15 cellular contexts compared by ENCODE assay signal in genomic region chr11:92453055-92453454, GRCh38.
DNase-seq lines count a peak whose midpoint lies in the region; ATAC-seq and TF ChIP-seq lines count a peak whose summit lies in the region.
"Had no signal": no experiment of that assay in that cellular context is flagged by ENCODE, and none has a peak within 500 bp of the region (broad histone marks: within the 10 kb centered on the region; RNA-seq: fewer than 3 reads in every experiment).

No MANE protein-coding gene starts in this region.

- in situ Hi-C loops in astrocyte of the spinal cord (cut with HindIII; ENCODE audit: low sequenced_read_pairs), result no loop called here

- DNase-seq in HS-27A (ENCODE audit: low read depth), result peak; percentile 35
- DNase-seq in astrocyte of the spinal cord (ENCODE audit: low read depth, low spot score), result peak; percentile 78
- DNase-seq in omental fat pad (ENCODE audit: low spot score), result no peak
- DNase-seq in SHP77 treated with DMSO at 0.1 percent for 48 hours (lab: John Stamatoyannopoulos, UW), result no peak
- no peak for DNase-seq in GF-D8 (lab: John Stamatoyannopoulos, UW)
- DNase-seq in NCI-H510A treated with DMSO at 0.1 percent for 48 hours (lab: John Stamatoyannopoulos, UW), result no peak
- DNase-seq: activated effector memory CD4-positive, alpha-beta T cell treated with anti-CD3 and anti-CD28 coated beads, Interleukin-2, amount 50 U/mL, for 16 hours; DMS 273 treated with DMSO at 0.1 percent for 48 hours; heart right ventricle; MM.1S; NCI-H510A; sigmoid colon had no signal

- TF ChIP-seq CTCF in astrocyte of the spinal cord (IDR thresholded peaks at IDR 0.05; ENCODE audit: low read depth, low read length) (no peak), omental fat pad (IDR thresholded peaks at IDR 0.05) (no peak)

- no peak for TF ChIP-seq POLR2A in GM18505 (IDR thresholded peaks at IDR 0.05; ENCODE audit: borderline replicate concordance, extremely low read depth, insufficient read depth, insufficient read length)

- H3K4me3 ChIP-seq in astrocyte of the spinal cord (ENCODE audit: low read depth, low read length), result no peak overlapping the region
- H3K4me3 ChIP-seq: coronary artery, heart right ventricle, sigmoid colon had no signal

- ATAC-seq in GM18505 (IDR thresholded peaks at IDR 0.05; ENCODE audit: unreplicated experiment) (peak; percentile 66), omental fat pad (ENCODE audit: low FRiP score) (peak; percentile 89), GM18907 (IDR thresholded peaks at IDR 0.05; ENCODE audit: unreplicated experiment) (no peak)
- ATAC-seq: heart right ventricle had no signal

Comparison
In these comparisons a context has a peak if more than half of its experiments do, and no peak if none do; other contexts are left out.
1. DNase-seq: peak in HS-27A (single experiment) and astrocyte of the spinal cord (single experiment); none in omental fat pad (single experiment), SHP77 treated with DMSO at 0.1 percent for 48 hours (single experiment), GF-D8 (single experiment) and NCI-H510A treated with DMSO at 0.1 percent for 48 hours (single experiment).